Comparison of ENCODE assay signal across 26 cellular contexts in the genomic region with DNA sequence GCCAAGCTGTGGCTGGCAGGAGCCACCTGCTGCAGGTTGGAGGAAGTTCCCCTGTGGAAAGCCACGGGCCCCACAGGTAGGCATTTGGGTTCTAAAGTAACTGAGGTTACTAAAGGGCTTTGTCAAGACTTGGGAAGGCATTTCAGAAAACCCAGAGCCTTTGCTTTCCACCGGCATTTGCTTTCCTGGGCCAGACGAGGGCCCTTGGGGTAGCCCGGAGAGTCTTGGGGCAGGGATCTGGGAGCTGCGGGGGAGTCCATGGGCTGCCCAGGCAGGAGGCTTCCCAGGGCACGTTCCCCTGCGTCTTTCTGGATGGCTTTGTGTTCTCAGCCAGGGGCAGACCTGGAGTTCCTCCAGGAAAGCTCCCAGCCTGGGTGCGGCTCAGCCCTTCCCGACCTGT. TPM values are rescaled to one million over a fixed set of nuclear protein-coding genes. Genes with fewer than 3 reads are reported as not detected.
DNase-seq lines count a peak whose midpoint lies in the region; ATAC-seq, FAIRE-seq and TF ChIP-seq lines count a peak whose summit lies in the region.
"Had no signal": no experiment of that assay in that cellular context is flagged by ENCODE, and none has a peak within 500 bp of the region (broad histone marks: within the 10 kb centered on the region; RNA-seq: fewer than 3 reads in every experiment).

No MANE protein-coding gene starts in this region.

- no peak overlapping the region for H3K4me3 ChIP-seq in osteoblast (ENCODE audit: insufficient read depth, low read length)
- H3K4me3 ChIP-seq in small intestine (ENCODE audit: low read depth in 1 of 2, low read length in 2 of 2) = no peak overlapping the region
- H3K4me3 ChIP-seq: BLaER1, GM12878 had no signal

- H3K9me3 ChIP-seq in osteoblast (ENCODE audit: low read depth, low read length) (no peaks in the 10 kb centered on the region), small intestine (ENCODE audit: control insufficient read depth, low read depth) (no peaks in the 10 kb centered on the region)
- H3K9me3 ChIP-seq: BE2C, BLaER1 had no signal

- FAIRE-seq in small intestine (lab: Jason Lieb, UNC) = no peak
- FAIRE-seq: A204.1, GM12878, GM12892, GM18507 had no signal

- H4K20me1 ChIP-seq in osteoblast (ENCODE audit: insufficient read depth, low read length) = no peaks in the 10 kb centered on the region
- H4K20me1 ChIP-seq: BLaER1 had no signal

- intact Hi-C loops in left colon (cut with DNase I, micrococcal nuclease) = no loop called here

- H3K27me3 ChIP-seq in osteoblast (ENCODE audit: insufficient read depth, low read length) (peaks cover 39% of the 10 kb centered on the region), small intestine (ENCODE audit: control insufficient read depth in 2 of 2, insufficient read depth in 2 of 2, low read length in 2 of 2) (peaks cover 0 to 2% of the 10 kb centered on the region in 2 donors)

- no peaks in the 10 kb centered on the region for H3K79me2 ChIP-seq in osteoblast (ENCODE audit: insufficient read depth, low read length)

- H3K4me1 ChIP-seq in osteoblast (ENCODE audit: insufficient read depth, low read length) (no peaks in the 10 kb centered on the region), small intestine (ENCODE audit: control insufficient read depth in 2 of 2, insufficient read depth in 1 of 2, low read depth in 1 of 2, low read length in 1 of 2) (no peaks in the 10 kb centered on the region)
- H3K4me1 ChIP-seq: BE2C had no signal

- TF ChIP-seq CTCF in osteoblast (IDR thresholded peaks at IDR 0.05; ENCODE audit: extremely low read depth, low read depth, low read length) = no peak

- H3K27ac ChIP-seq in osteoblast (ENCODE audit: low read depth, low read length) = no peak overlapping the region
- H3K27ac ChIP-seq in small intestine (ENCODE audit: low read depth in 1 of 2, low read length in 1 of 2) = no peak overlapping the region
- H3K27ac ChIP-seq: BLaER1 had no signal

- H3K36me3 ChIP-seq in osteoblast (ENCODE audit: insufficient read depth, low read length) (no peaks in the 10 kb centered on the region), small intestine (ENCODE audit: control insufficient read depth in 2 of 2, insufficient read depth in 2 of 2, low read length in 2 of 2) (no peaks in the 10 kb centered on the region)
- H3K36me3 ChIP-seq: BE2C, BLaER1 had no signal

- ATAC-seq in left colon = peak; percentile 12
- no peak for ATAC-seq in GM19397 (IDR thresholded peaks at IDR 0.05; ENCODE audit: unreplicated experiment)
- ATAC-seq: GM12878 had no signal

- WGBS in small intestine, 3 donors = 30 to 69% (median 39%) methylated on average over 9 of the region's 9 CpGs

- H2AFZ ChIP-seq in osteoblast (ENCODE audit: low read length) = no peak overlapping the region

- no peak for DNase-seq in left colon
- DNase-seq in osteoblast (ENCODE audit: insufficient read length, low spot score, missing footprints) = peak; percentile 90
- DNase-seq in small intestine = peak; percentile 52
- no peak for DNase-seq in T1000 (lab: John Stamatoyannopoulos, UW)
- DNase-seq: 8988T; ACHN; BE2C; C1 segment of cervical spinal cord; CD4-positive, alpha-beta memory T cell; CD4-positive, CD25-positive, alpha-beta regulatory T cell; CD8-positive, alpha-beta memory T cell; COR-L47; DMS 273 treated with DMSO at 0.1 percent for 48 hours; DMS153; DMS53; DMS79; DND-41; EL; GDM1 had no signal

- H3K4me2 ChIP-seq in osteoblast (ENCODE audit: insufficient read depth, low read length) = no peak overlapping the region
- H3K4me2 ChIP-seq: BLaER1 had no signal

RNA-seq across cellular contexts. Expression of gene JPH3, which starts 43.5 kb away (rescaled TPM):
- total RNA-seq in left colon (under 1 TPM; 0.18 to 0.39 TPM), osteoblast (under 0.01 TPM in 1 of 2 replicates, not detected in the other)
- 1 to 10 TPM in 1 of 3 donors, not detected in 2; 2.4 TPM for polyA plus RNA-seq in small intestine
- total RNA-seq: CD4-positive, CD25-positive, alpha-beta regulatory T cell; CD8-positive, alpha-beta memory T cell; GM12878 had no signal
- polyA plus RNA-seq: CD14-positive monocyte; CD4-positive, alpha-beta memory T cell; CD4-positive, CD25-positive, alpha-beta regulatory T cell; CD8-positive, alpha-beta memory T cell had no signal

Comparison
In these comparisons a context has a peak if more than half of its experiments do, and no peak if none do; other contexts are left out.
1. DNase-seq: peak in osteoblast (single experiment) and small intestine (single experiment); none in left colon (0 of 2) and T1000 (single experiment).